Comparison of ENCODE assay signal across 17 cellular contexts in genomic region chr2:174555998-174556397, GRCh38. TPM values are rescaled to one million over a fixed set of nuclear protein-coding genes. Genes with fewer than 3 reads are reported as not detected.
DNase-seq lines count a peak whose midpoint lies in the region; ATAC-seq, FAIRE-seq and TF ChIP-seq lines count a peak whose summit lies in the region.
"Had no signal": no experiment of that assay in that cellular context is flagged by ENCODE, and none has a peak within 500 bp of the region (broad histone marks: within the 10 kb centered on the region; RNA-seq: fewer than 3 reads in every experiment).

No MANE protein-coding gene starts in this region.

- TF ChIP-seq POLR2A in GM12892 (IDR thresholded peaks at IDR 0.05; ENCODE audit: low read depth, low read length), result no peak

- H3K4me3 ChIP-seq in heart right ventricle, result no peak overlapping the region
- H3K4me3 ChIP-seq: PC-9 had no signal

- peak overlapping the region in 6 of 10 donors; percentile 1 to 68 (median 47) for H3K27ac ChIP-seq in heart right ventricle
- H3K27ac ChIP-seq: PC-9 had no signal

- peak; percentile 30 for FAIRE-seq in GM12892 (lab: Jason Lieb, UNC)

- H3K4me1 ChIP-seq in heart right ventricle, result peaks cover 0 to 35% (median 16%) of the 10 kb centered on the region in 9 donors

- intact Hi-C loops in heart right ventricle (cut with DNase I), result no loop called here
- intact Hi-C loops in left ventricle myocardium superior (cut with micrococcal nuclease), result no loop called here

- no peaks in the 10 kb centered on the region for H3K27me3 ChIP-seq in heart right ventricle

- H3K27me3 Mint-ChIP-seq in activated naive CD8-positive, alpha-beta T cell treated with anti-CD3 and anti-CD28 coated beads for 36 hours, result no peaks in the 10 kb centered on the region
- no peaks in the 10 kb centered on the region for H3K27me3 Mint-ChIP-seq in stimulated activated memory B cell treated with anti-CD40 and anti-IgM and Interleukin-4, amounts not matched to agents 10 μg/mL and 1 μg/mL and 100 μg/mL, for 72 hours

- no peak for DNase-seq in heart right ventricle
- no peak for DNase-seq in left ventricle myocardium superior
- no peak for DNase-seq in GM12892 (ENCODE audit: insufficient read length)
- no peak for DNase-seq in activated naive CD8-positive, alpha-beta T cell treated with anti-CD3 and anti-CD28 coated beads for 36 hours
- no peak for DNase-seq in NCI-H2107 treated with DMSO at 0.1 percent for 48 hours (lab: John Stamatoyannopoulos, UW; ENCODE audit: unreplicated experiment)
- DNase-seq: COR-L47, DMS153, H7, KG1, NCI-H1092, NCI-H187, NCI-H2171, NCI-H446 treated with DMSO at 0.1 percent for 48 hours, NCI-H748 treated with DMSO at 0.1 percent for 48 hours, PC-9 had no signal

- peaks cover 22% of the 10 kb centered on the region for H3K36me3 Mint-ChIP-seq in activated naive CD8-positive, alpha-beta T cell treated with anti-CD3 and anti-CD28 coated beads for 36 hours
- H3K36me3 Mint-ChIP-seq in stimulated activated memory B cell treated with anti-CD40 and anti-IgM and Interleukin-4, amounts not matched to agents 10 μg/mL and 1 μg/mL and 100 μg/mL, for 72 hours, result peaks cover 1% of the 10 kb centered on the region

- H3K27ac Mint-ChIP-seq in activated naive CD8-positive, alpha-beta T cell treated with anti-CD3 and anti-CD28 coated beads for 36 hours, result peak overlapping the region; percentile 64
- H3K27ac Mint-ChIP-seq in stimulated activated memory B cell treated with anti-CD40 and anti-IgM and Interleukin-4, amounts not matched to agents 10 μg/mL and 1 μg/mL and 100 μg/mL, for 72 hours, result peak overlapping the region; percentile 30

- ATAC-seq in heart right ventricle (peak in 2 of 8 donors; percentile 21 to 56), left ventricle myocardium superior (no peak), GM21423 (IDR thresholded peaks at IDR 0.05; ENCODE audit: unreplicated experiment) (no peak)
- no peak for ATAC-seq in stimulated activated memory B cell treated with anti-CD40 and anti-IgM and Interleukin-4, amounts not matched to agents 10 μg/mL and 1 μg/mL and 100 μg/mL, for 72 hours

- WGBS in heart right ventricle, 2 donors, result 51 to 67% methylated on average over 4 of the region's 4 CpGs

- TF ChIP-seq CTCF in heart right ventricle (IDR thresholded peaks at IDR 0.05), result no peak

- peaks cover 44% of the 10 kb centered on the region for H3K4me1 Mint-ChIP-seq in activated naive CD8-positive, alpha-beta T cell treated with anti-CD3 and anti-CD28 coated beads for 36 hours
- H3K4me1 Mint-ChIP-seq in stimulated activated memory B cell treated with anti-CD40 and anti-IgM and Interleukin-4, amounts not matched to agents 10 μg/mL and 1 μg/mL and 100 μg/mL, for 72 hours, result peaks cover 29% of the 10 kb centered on the region

- peaks cover 0 to 31% (median 0%) of the 10 kb centered on the region in 9 donors for H3K36me3 ChIP-seq in heart right ventricle

- peaks cover 0 to 4% (median 0%) of the 10 kb centered on the region in 11 donors for H3K9me3 ChIP-seq in heart right ventricle

- H3K9me3 Mint-ChIP-seq in activated naive CD8-positive, alpha-beta T cell treated with anti-CD3 and anti-CD28 coated beads for 36 hours, result peaks cover 4% of the 10 kb centered on the region
- H3K9me3 Mint-ChIP-seq in stimulated activated memory B cell treated with anti-CD40 and anti-IgM and Interleukin-4, amounts not matched to agents 10 μg/mL and 1 μg/mL and 100 μg/mL, for 72 hours, result no peaks in the 10 kb centered on the region

- no peak overlapping the region for H3K4me3 Mint-ChIP-seq in activated naive CD8-positive, alpha-beta T cell treated with anti-CD3 and anti-CD28 coated beads for 36 hours
- H3K4me3 Mint-ChIP-seq in stimulated activated memory B cell treated with anti-CD40 and anti-IgM and Interleukin-4, amounts not matched to agents 10 μg/mL and 1 μg/mL and 100 μg/mL, for 72 hours, result no peak overlapping the region

RNA-seq across cellular contexts. Expression of gene WIPF1, which starts 41.6 kb away (rescaled TPM):
- 10 to 100 TPM; 12.4 to 48.1 (median 15.6) TPM for total RNA-seq in heart right ventricle
- polyA plus RNA-seq in heart right ventricle, result 10 to 100 TPM in 1 of 2 donors, 1 to 10 TPM in 1; 9.1 to 16.6 TPM
- total RNA-seq in left ventricle myocardium superior, result 15.2 TPM
- 108 TPM for polyA plus RNA-seq in GM12892 (2012; ENCODE audit: missing spikeins)
- total RNA-seq in activated naive CD8-positive, alpha-beta T cell treated with anti-CD3 and anti-CD28 coated beads for 36 hours, result 100 to 1,000 TPM; 384 to 391 TPM

Comparison
In these comparisons a context has a peak if more than half of its experiments do, and no peak if none do; other contexts are left out.
1. RNA of gene WIPF1, which starts 41.6 kb away (total RNA-seq): 384 to 391 TPM in activated naive CD8-positive, alpha-beta T cell treated with anti-CD3 and anti-CD28 coated beads for 36 hours; 12.4 to 48.1 TPM in heart right ventricle and 15.2 TPM in left ventricle myocardium superior (single experiment); every median in the first group is over 4 times any median in the second.